In the genomic region with DNA sequence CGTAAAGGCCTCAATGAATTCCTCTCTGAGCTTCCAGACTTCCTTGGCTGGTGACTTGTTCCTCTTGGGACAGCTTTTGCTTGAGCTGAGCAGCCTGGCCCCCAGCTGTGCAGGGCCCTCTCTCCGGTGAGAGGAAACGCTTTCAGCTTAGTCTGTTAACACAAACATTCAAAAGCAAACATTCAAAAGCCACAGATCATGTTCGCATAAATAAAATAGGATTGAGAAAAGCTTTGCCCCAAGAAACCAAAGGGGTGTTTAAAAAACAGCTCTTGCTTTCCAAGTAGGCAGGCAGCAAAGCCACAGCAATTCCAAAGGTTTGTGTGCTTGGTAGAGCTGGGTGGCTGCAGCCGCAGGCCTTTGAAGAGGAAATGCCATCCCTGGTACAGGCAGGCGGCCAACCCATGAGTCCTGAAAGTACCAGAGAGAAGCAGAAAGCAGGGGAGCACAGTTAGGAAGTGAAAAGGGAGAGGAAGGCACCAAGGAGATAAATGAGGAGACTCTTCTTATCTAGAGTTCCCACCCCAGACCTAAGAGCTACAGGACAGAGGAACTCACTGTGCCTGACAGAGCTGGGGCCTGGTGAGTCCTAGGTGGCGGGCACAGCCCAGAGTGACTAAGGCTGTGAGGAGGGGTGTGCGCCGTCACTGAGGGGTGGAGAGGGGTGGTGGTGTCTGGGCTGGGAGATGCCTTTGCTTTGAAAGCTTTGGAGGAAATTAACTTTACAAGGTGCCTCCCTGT, we compare ENCODE assay signal across 8 cellular contexts. TPM values are rescaled to one million over a fixed set of nuclear protein-coding genes. Genes with fewer than 3 reads are reported as not detected.
DNase-seq lines count a peak whose midpoint lies in the region; ATAC-seq, FAIRE-seq and TF ChIP-seq lines count a peak whose summit lies in the region.

No MANE protein-coding gene starts in this region.

- 69% methylated on average over 9 of the region's 9 CpGs for WGBS in right cardiac atrium

- ATAC-seq in right cardiac atrium (peak; percentile 85 to 92), HG02870 (IDR thresholded peaks at IDR 0.05; ENCODE audit: unreplicated experiment) (no peak), foreskin keratinocyte (no peak)

- H3K27ac ChIP-seq in right cardiac atrium (ENCODE audit: low read length) (peak overlapping the region; percentile 25), foreskin keratinocyte (no peak overlapping the region)

- no peaks in the 10 kb centered on the region for H3K4me1 ChIP-seq in right cardiac atrium (ENCODE audit: control insufficient read depth, insufficient read depth, low read length)
- no peaks in the 10 kb centered on the region for H3K4me1 ChIP-seq in foreskin keratinocyte

- intact Hi-C loops in right cardiac atrium (cut with DNase I), result no loop called here
- intact Hi-C loops in posterior vena cava (cut with DNase I), result no loop called here

- TF ChIP-seq POLR2A in GM12892 (IDR thresholded peaks at IDR 0.05; ENCODE audit: low read depth, low read length), result no peak

- DNase-seq in HT-29 (ENCODE audit: low spot score) (peak; percentile 89), amniotic epithelial cell (ENCODE audit: low read depth) (peak; percentile 86), right cardiac atrium (peak; percentile 25 to 72 (median 64)), smooth muscle cell of the brain vasculature (ENCODE audit: low read depth, low spot score) (peak; percentile 90), GM12892 (ENCODE audit: insufficient read length) (no peak), foreskin keratinocyte (no peak), posterior vena cava (ENCODE audit: low spot score) (no peak)

- FAIRE-seq in GM12892 (lab: Jason Lieb, UNC), result no peak

- no peak overlapping the region for H3K4me3 ChIP-seq in right cardiac atrium (ENCODE audit: low read length)

- TF ChIP-seq CTCF in foreskin keratinocyte (conservative IDR thresholded peaks at IDR 0.05), result no peak

- H3K9me3 ChIP-seq in right cardiac atrium (ENCODE audit: control insufficient read depth, low read length), result no peaks in the 10 kb centered on the region

- H3K27me3 ChIP-seq in right cardiac atrium (ENCODE audit: control insufficient read depth, insufficient read depth) (no peaks in the 10 kb centered on the region), foreskin keratinocyte (no peaks in the 10 kb centered on the region)

RNA-seq across cellular contexts. Expression of gene CCN1, which starts 48.4 kb away (rescaled TPM):
- 2.1 and 2.4 TPM in 2 replicates for total RNA-seq in HT-29 (2014; rRNA removed; shearing (Covaris generic))
- total RNA-seq in right cardiac atrium, result 100 to 1,000 TPM in 1 of 4 donors, 10 to 100 TPM in 3; 23.8 to 112 (median 36.2) TPM
- 275 TPM for polyA plus RNA-seq in right cardiac atrium
- polyA plus RNA-seq in GM12892 (2012; ENCODE audit: missing spikeins), result 0.11 TPM
- total RNA-seq in foreskin keratinocyte, result 162 and 169 TPM in 2 replicates
- 223 and 246 TPM in 2 replicates for polyA plus RNA-seq in foreskin keratinocyte
- total RNA-seq in posterior vena cava, result 100 to 1,000 TPM; 289 to 751 TPM

Comparison
In these comparisons a context has a peak if more than half of its experiments do, and no peak if none do; other contexts are left out.
1. DNase-seq: peak in HT-29 (single experiment), amniotic epithelial cell (single experiment), right cardiac atrium (3 of 3) and smooth muscle cell of the brain vasculature (single experiment); none in GM12892 (single experiment), foreskin keratinocyte (0 of 2) and posterior vena cava (single experiment).
2. ATAC-seq: peak in right cardiac atrium (2 of 2); none in HG02870 (single experiment) and foreskin keratinocyte (single experiment).